In genomic region chr7:14144109-14144508, GRCh38 we compare ENCODE assay signal across 1 cellular context.
TF ChIP-seq lines count a peak whose summit lies in the region.

No MANE protein-coding gene starts in this region.

TF ChIP-seq in GM23338, 12 proteins besides CTCF, POLR2A, EP300 and RAD21 (continued from another document):
- TF ChIP-seq ETS1 (IDR thresholded peaks at IDR 0.05) (no peak), STAT1 (IDR thresholded peaks at IDR 0.05; ENCODE audit: unreplicated experiment) (no peak), EZH2 (IDR thresholded peaks at IDR 0.05; ENCODE audit: low read depth, unreplicated experiment) (no peak), ZNF462 (CRISPR knock-in tag; IDR thresholded peaks at IDR 0.05) (no peak), JUNB (IDR thresholded peaks at IDR 0.05; ENCODE audit: unreplicated experiment) (no peak), EZH2phosphoT487 (IDR thresholded peaks at IDR 0.05; ENCODE audit: unreplicated experiment) (no peak)
